11 cellular contexts compared by ENCODE assay signal in genomic region chr2:211930331-211930730, GRCh38.
A peak's percentile ranks its signal among the peaks of the same experiment; 100 is the strongest.
DNase-seq lines count a peak whose midpoint lies in the region; ATAC-seq and TF ChIP-seq lines count a peak whose summit lies in the region.
"Had no signal": no experiment of that assay in that cellular context is flagged by ENCODE, and none has a peak within 500 bp of the region (broad histone marks: within the 10 kb centered on the region; RNA-seq: fewer than 3 reads in every experiment).

No MANE protein-coding gene starts in this region.

- H3K18ac ChIP-seq in mesenchymal stem cell (ENCODE audit: low read depth in 1 of 2, low read length in 2 of 2) (no peak overlapping the region), mesendoderm (ENCODE audit: low read length) (no peak overlapping the region), H9 (ENCODE audit: insufficient read length, low read depth, low read length) (no peak overlapping the region)

- H3K4me2 ChIP-seq in mesenchymal stem cell (ENCODE audit: low read length, poor library complexity, severe bottlenecking) = no peak overlapping the region
- H3K4me2 ChIP-seq in mesendoderm (ENCODE audit: low read length) = no peak overlapping the region
- no peak overlapping the region for H3K4me2 ChIP-seq in H9 (ENCODE audit: insufficient read depth, insufficient read length, low read length)

- H2AK5ac ChIP-seq in mesenchymal stem cell (ENCODE audit: low read length, severe bottlenecking) = no peak overlapping the region
- no peak overlapping the region for H2AK5ac ChIP-seq in mesendoderm (ENCODE audit: low read length)
- H2AK5ac ChIP-seq in H9 (ENCODE audit: insufficient read length, low read length) = no peak overlapping the region

- H3K4me1 ChIP-seq in mesenchymal stem cell (ENCODE audit: control insufficient read depth, insufficient read depth, low read depth, low read length) (no peaks in the 10 kb centered on the region), mesendoderm (ENCODE audit: control insufficient read depth, low read depth, low read length) (no peaks in the 10 kb centered on the region), H9 (ENCODE audit: insufficient read depth, low read length) (no peaks in the 10 kb centered on the region)

- no peaks in the 10 kb centered on the region for H3K23me2 ChIP-seq in H9 (ENCODE audit: insufficient read length, low read depth, low read length, poor library complexity, severe bottlenecking)

- WGBS in mesenchymal stem cell = 56% methylated on average over 2 of the region's 4 CpGs
- no CpG with 5 or more reads among the region's 4 CpGs for WGBS in mesendoderm (ENCODE audit: extremely low coverage, insufficient coverage, low lambda C conversion rate)
- no CpG with 5 or more reads among the region's 4 CpGs for WGBS in H9 (ENCODE audit: extremely low coverage, insufficient read length, low lambda C conversion rate)

- no peaks in the 10 kb centered on the region for H3K36me3 Mint-ChIP-seq in H9 (ENCODE audit: insufficient read depth in 1 of 3, low read depth in 3 of 3)

- 0 out of 4 replicates have a peak, but pooled peaks cover 0 to 5% of the 10 kb centered on the region in 2 experiments for H3K4me1 Mint-ChIP-seq in H9

- H2BK12ac ChIP-seq in mesenchymal stem cell (ENCODE audit: low read length in 2 of 2) (no peak overlapping the region), H9 (ENCODE audit: insufficient read length, low read depth, low read length) (no peak overlapping the region)

- no peak overlapping the region for H3K4me3 ChIP-seq in mesenchymal stem cell (ENCODE audit: insufficient read depth in 1 of 2, low read depth in 1 of 2, low read length in 2 of 2)
- no peak overlapping the region for H3K4me3 ChIP-seq in mesendoderm (ENCODE audit: low read length)
- H3K4me3 ChIP-seq: K562, lung had no signal

- no peaks in the 10 kb centered on the region for H4K20me1 ChIP-seq in H9 (ENCODE audit: control insufficient read depth, insufficient read depth, insufficient read length)

- H3K36me3 ChIP-seq in mesenchymal stem cell (ENCODE audit: control insufficient read depth in 1 of 2, insufficient read depth in 2 of 2, low read depth in 1 of 2, low read length in 2 of 2) (no peaks in the 10 kb centered on the region), mesendoderm (ENCODE audit: control insufficient read depth, insufficient read depth, low read length) (no peaks in the 10 kb centered on the region)

- H3K27me3 ChIP-seq in mesenchymal stem cell (ENCODE audit: control insufficient read depth in 1 of 2, insufficient read depth in 1 of 2, low read length in 2 of 2) (no peaks in the 10 kb centered on the region), mesendoderm (ENCODE audit: insufficient read depth, low read length, poor library complexity) (no peaks in the 10 kb centered on the region), H9 (ENCODE audit: insufficient read depth, low read length) (no peaks in the 10 kb centered on the region)

- H2BK20ac ChIP-seq in H9 (ENCODE audit: low read depth, low read length, poor library complexity, severe bottlenecking) = no peak overlapping the region

- H2BK15ac ChIP-seq in mesenchymal stem cell (ENCODE audit: low read depth, poor library complexity, severe bottlenecking) = no peak overlapping the region
- H2BK15ac ChIP-seq in mesendoderm (replicated peaks; ENCODE audit: low read depth) = no peak overlapping the region
- H2BK15ac ChIP-seq in H9 (ENCODE audit: low read depth, low read length) = no peak overlapping the region

- no peak overlapping the region for H3K4me3 Mint-ChIP-seq in H9
- H3K4me3 Mint-ChIP-seq: activated CD8-positive, alpha-beta T cell treated with anti-CD3 and anti-CD28 coated beads for 36 hours had no signal

- no peak for TF ChIP-seq CTCF in H9 (conservative IDR thresholded peaks at IDR 0.05)

- H4K5ac ChIP-seq in mesendoderm (ENCODE audit: low read length) (no peak overlapping the region), H9 (ENCODE audit: insufficient read length, low read depth, low read length) (no peak overlapping the region)

- no peaks in the 10 kb centered on the region for H3K79me2 ChIP-seq in mesendoderm (ENCODE audit: control insufficient read depth, insufficient read depth, low read length)
- H3K79me2 ChIP-seq in H9 (ENCODE audit: insufficient read depth, low read length) = no peaks in the 10 kb centered on the region

- H3K27ac Mint-ChIP-seq in H9 = no peak overlapping the region
- H3K27ac Mint-ChIP-seq: activated CD8-positive, alpha-beta T cell treated with anti-CD3 and anti-CD28 coated beads for 36 hours had no signal

- no peaks in the 10 kb centered on the region for H3K27me3 Mint-ChIP-seq in H9 (ENCODE audit: low read depth)
- H3K27me3 Mint-ChIP-seq: activated CD8-positive, alpha-beta T cell treated with anti-CD3 and anti-CD28 coated beads for 36 hours had no signal

- H3K56ac ChIP-seq in mesendoderm (ENCODE audit: low read length) = no peak overlapping the region
- no peak overlapping the region for H3K56ac ChIP-seq in H9 (ENCODE audit: insufficient read length, low read depth, low read length)

- no peak overlapping the region for H3T11ph ChIP-seq in H9 (ENCODE audit: low read length)

- H4K8ac ChIP-seq in mesenchymal stem cell (ENCODE audit: low read length) (no peak overlapping the region), mesendoderm (ENCODE audit: low read depth, low read length) (no peak overlapping the region), H9 (replicated peaks; ENCODE audit: insufficient read length, low read depth, low read length) (no peak overlapping the region)

- DNase-seq in NK-92 treated with Interleukin-12 subunit alpha and Interleukin-12 subunit beta, amount 100 ng/mL, for 24 hours (lab: John Stamatoyannopoulos, UW) = peak; percentile 28
- DNase-seq in NK-92 (lab: John Stamatoyannopoulos, UW; ENCODE audit: unreplicated experiment) (no peak), mesenchymal stem cell (peak; percentile 51), NCI-H345 (lab: John Stamatoyannopoulos, UW) (no peak), mesendoderm (no peak), H9 (no peak)
- DNase-seq: activated CD8-positive, alpha-beta T cell treated with anti-CD3 and anti-CD28 coated beads for 36 hours had no signal

- no peak overlapping the region for H3K23ac ChIP-seq in mesenchymal stem cell (ENCODE audit: low read length in 2 of 2)
- H3K23ac ChIP-seq in mesendoderm (ENCODE audit: low read length) = no peak overlapping the region
- H3K23ac ChIP-seq in H9 (ENCODE audit: insufficient read length, low read depth, low read length) = no peak overlapping the region

- H3K9me3 ChIP-seq in mesenchymal stem cell (ENCODE audit: control insufficient read depth, low read length) (no peaks in the 10 kb centered on the region), H9 (ENCODE audit: control insufficient read depth, low read depth, low read length) (no peaks in the 10 kb centered on the region)

- H3K9ac ChIP-seq in mesenchymal stem cell (ENCODE audit: low read length) (no peak overlapping the region), mesendoderm (ENCODE audit: low read length) (no peak overlapping the region), H9 (ENCODE audit: extremely low read depth, insufficient read length, low read length) (no peak overlapping the region)

- ATAC-seq in GM21576 (IDR thresholded peaks at IDR 0.05; ENCODE audit: unreplicated experiment) (peak; percentile 95), HG03354 (IDR thresholded peaks at IDR 0.05; ENCODE audit: poor library complexity, severe bottlenecking, unreplicated experiment) (peak; percentile 97)
- ATAC-seq: activated CD8-positive, alpha-beta T cell treated with anti-CD3 and anti-CD28 coated beads for 36 hours; K562 had no signal

- no peaks in the 10 kb centered on the region for H3K9me3 Mint-ChIP-seq in H9
- H3K9me3 Mint-ChIP-seq: activated CD8-positive, alpha-beta T cell treated with anti-CD3 and anti-CD28 coated beads for 36 hours had no signal

- H2AFZ ChIP-seq in mesenchymal stem cell (ENCODE audit: low read depth, low read length) (no peak overlapping the region), H9 (ENCODE audit: low read length) (no peak overlapping the region)

- H3K4ac ChIP-seq in mesenchymal stem cell (ENCODE audit: low read depth in 1 of 2, low read length in 2 of 2) (no peak overlapping the region), mesendoderm (ENCODE audit: low read depth, low read length) (no peak overlapping the region), H9 (ENCODE audit: low read depth, low read length) (no peak overlapping the region)

- H4K91ac ChIP-seq in mesenchymal stem cell (ENCODE audit: low read length) = no peak overlapping the region
- H4K91ac ChIP-seq in H9 (ENCODE audit: insufficient read length, low read depth, low read length) = no peak overlapping the region

- H3K14ac ChIP-seq in mesenchymal stem cell (ENCODE audit: low read length in 2 of 2) (no peak overlapping the region), H9 (ENCODE audit: insufficient read depth, low read length) (no peak overlapping the region)

- H3K79me1 ChIP-seq in mesenchymal stem cell (replicated peaks; ENCODE audit: low read length, poor library complexity, severe bottlenecking) (no peaks in the 10 kb centered on the region), mesendoderm (ENCODE audit: low read length) (no peaks in the 10 kb centered on the region), H9 (ENCODE audit: insufficient read depth, low read depth, low read length, poor library complexity, severe bottlenecking) (no peaks in the 10 kb centered on the region)

- no peak overlapping the region for H2BK120ac ChIP-seq in mesenchymal stem cell (ENCODE audit: low read depth, low read length)
- no peak overlapping the region for H2BK120ac ChIP-seq in mesendoderm (ENCODE audit: low read depth, low read length)
- H2BK120ac ChIP-seq in H9 (ENCODE audit: low read depth, low read length, poor library complexity, severe bottlenecking) = no peak overlapping the region

- no peak overlapping the region for H2BK5ac ChIP-seq in mesenchymal stem cell (ENCODE audit: low read depth, low read length, poor library complexity, severe bottlenecking)
- no peak overlapping the region for H2BK5ac ChIP-seq in mesendoderm (ENCODE audit: low read length)
- no peak overlapping the region for H2BK5ac ChIP-seq in H9 (ENCODE audit: insufficient read length, low read length)

- H3K27ac ChIP-seq in mesenchymal stem cell (ENCODE audit: low read length, poor library complexity, severe bottlenecking) = no peak overlapping the region
- H3K27ac ChIP-seq in mesendoderm (ENCODE audit: low read depth, low read length) = no peak overlapping the region
- no peak overlapping the region for H3K27ac ChIP-seq in H9 (ENCODE audit: insufficient read length, low read depth, low read length)

Comparison
In these comparisons a context has a peak if more than half of its experiments do, and no peak if none do; other contexts are left out.
1. DNase-seq: peak in NK-92 treated with Interleukin-12 subunit alpha and Interleukin-12 subunit beta, amount 100 ng/mL, for 24 hours (single experiment) and mesenchymal stem cell (single experiment); none in NK-92 (single experiment), NCI-H345 (single experiment), mesendoderm (single experiment) and H9 (single experiment).